13 cellular contexts compared by ENCODE assay signal in the genomic region with DNA sequence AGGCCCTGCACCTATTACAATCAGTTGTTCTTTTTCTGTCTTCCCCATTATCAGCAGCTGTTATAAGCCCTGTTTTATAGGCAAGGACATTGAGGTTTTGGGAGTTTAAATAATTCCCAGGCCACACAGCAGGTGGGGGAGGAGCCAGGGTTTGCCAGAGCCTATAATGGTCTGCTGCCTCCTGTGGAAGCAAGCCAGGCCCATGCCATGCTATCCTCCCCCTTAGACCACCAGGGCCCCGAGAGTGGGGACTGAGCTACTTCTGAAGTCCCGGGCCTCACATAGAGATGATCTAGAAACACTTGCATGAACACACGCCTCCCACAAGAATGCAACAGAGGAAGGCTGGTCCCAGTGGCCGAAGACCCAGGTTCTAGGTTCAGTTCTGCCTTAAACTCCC.
DNase-seq lines count a peak whose midpoint lies in the region; ATAC-seq and TF ChIP-seq lines count a peak whose summit lies in the region.
"Had no signal": no experiment of that assay in that cellular context is flagged by ENCODE, and none has a peak within 500 bp of the region (broad histone marks: within the 10 kb centered on the region; RNA-seq: fewer than 3 reads in every experiment).

No MANE protein-coding gene starts in this region.

- no peak overlapping the region for H4K8ac ChIP-seq in trophoblast cell (ENCODE audit: low read depth, low read length)

- H3K9me3 ChIP-seq in BLaER1, result no peaks in the 10 kb centered on the region
- no peaks in the 10 kb centered on the region for H3K9me3 ChIP-seq in trophoblast cell (ENCODE audit: insufficient read depth, low read depth, low read length)
- no peaks in the 10 kb centered on the region for H3K9me3 ChIP-seq in body of pancreas
- H3K9me3 ChIP-seq: SK-N-SH, stomach, transverse colon had no signal

- DNase-seq in H7, result peak; percentile 51
- no peak for DNase-seq in dorsolateral prefrontal cortex
- no peak for DNase-seq in trophoblast cell
- no peak for DNase-seq in SKM-1 (lab: John Stamatoyannopoulos, UW; ENCODE audit: unreplicated experiment)
- no peak for DNase-seq in OCI-M2 (lab: John Stamatoyannopoulos, UW; ENCODE audit: unreplicated experiment)
- no peak for DNase-seq in body of pancreas
- no peak for DNase-seq in activated effector memory CD4-positive, alpha-beta T cell treated with anti-CD3 and anti-CD28 coated beads, Interleukin-2, amount 50 U/mL, for 16 hours

- peak overlapping the region; percentile 38 for H2AK5ac ChIP-seq in trophoblast cell (ENCODE audit: low read length)

- H3K27me3 ChIP-seq in BLaER1, result no peaks in the 10 kb centered on the region
- no peaks in the 10 kb centered on the region for H3K27me3 ChIP-seq in H7 (ENCODE audit: control insufficient read depth, insufficient read depth, low read length)
- no peaks in the 10 kb centered on the region for H3K27me3 ChIP-seq in dorsolateral prefrontal cortex
- H3K27me3 ChIP-seq in trophoblast cell (ENCODE audit: insufficient read depth, low read length), result no peaks in the 10 kb centered on the region
- no peaks in the 10 kb centered on the region for H3K27me3 ChIP-seq in body of pancreas
- H3K27me3 ChIP-seq: hepatocyte, neural progenitor cell, stomach, transverse colon had no signal

- no peak overlapping the region for H4K91ac ChIP-seq in trophoblast cell (ENCODE audit: low read depth, low read length)

- H3K4me1 ChIP-seq in BLaER1 (peaks cover 32% of the 10 kb centered on the region), trophoblast cell (ENCODE audit: control insufficient read depth in 1 of 2, insufficient read depth in 2 of 2, low read length in 2 of 2) (peaks cover 23 to 26% of the 10 kb centered on the region in 2 experiments), body of pancreas (peaks cover 27% of the 10 kb centered on the region)

- H3K14ac ChIP-seq in trophoblast cell (ENCODE audit: low read length), result no peak overlapping the region

- no peak for ATAC-seq in body of pancreas

- H3K36me3 ChIP-seq in BLaER1 (peaks cover 82% of the 10 kb centered on the region), H7 (replicated peaks; ENCODE audit: control insufficient read depth, insufficient read depth, low read length) (no peaks in the 10 kb centered on the region), trophoblast cell (ENCODE audit: control insufficient read depth in 1 of 2, insufficient read depth in 2 of 2, low read length in 2 of 2) (no peaks in the 10 kb centered on the region), body of pancreas (replicated peaks in 1 of 2; ENCODE audit: insufficient read depth in 1 of 2, low read depth in 2 of 2) (no peaks in the 10 kb centered on the region)
- H3K36me3 ChIP-seq: neural progenitor cell, stomach, transverse colon had no signal

- H3K4ac ChIP-seq in trophoblast cell (ENCODE audit: low read depth, low read length), result no peak overlapping the region

- H2BK120ac ChIP-seq in trophoblast cell (ENCODE audit: insufficient read depth, low read length, poor library complexity), result no peak overlapping the region

- no peak overlapping the region for H3K18ac ChIP-seq in trophoblast cell (ENCODE audit: low read length)

- H3K23ac ChIP-seq in trophoblast cell (ENCODE audit: low read length), result no peak overlapping the region

- H3K27ac ChIP-seq in BLaER1, result peak overlapping the region; percentile 46
- peak overlapping the region in 53 of 59 donors; percentile 41 to 99 (median 93) for H3K27ac ChIP-seq in dorsolateral prefrontal cortex
- H3K27ac ChIP-seq in trophoblast cell (ENCODE audit: low read depth, low read length), result no peak overlapping the region
- H3K27ac ChIP-seq in body of pancreas, result no peak overlapping the region
- H3K27ac ChIP-seq: hepatocyte, neural progenitor cell, stomach, transverse colon had no signal

- peak overlapping the region; percentile 28; the same call in 1 of the 2 replicates for H3K9ac ChIP-seq in BLaER1
- H3K9ac ChIP-seq in trophoblast cell (ENCODE audit: low read length), result no peak overlapping the region
- H3K9ac ChIP-seq: neural progenitor cell, SK-N-SH had no signal

- H3K4me2 ChIP-seq in BLaER1 (peak overlapping the region; percentile 17; the same call in 1 of the 2 replicates), trophoblast cell (ENCODE audit: low read length) (no peak overlapping the region)
- H3K4me2 ChIP-seq: hepatocyte, neural progenitor cell, SK-N-SH had no signal

- TF ChIP-seq CTCF in dorsolateral prefrontal cortex (IDR thresholded peaks at IDR 0.05 in 54 of 56, conservative IDR thresholded peaks at IDR 0.05 in 2 of 56; ENCODE audit: low read depth in 1 of 56, partially characterized antibody in 56 of 56) (no peak), body of pancreas (IDR thresholded peaks at IDR 0.05) (no peak)

- H4K20me1 ChIP-seq in BLaER1, result peaks cover 93% of the 10 kb centered on the region

- no peak overlapping the region for H2BK12ac ChIP-seq in trophoblast cell (ENCODE audit: low read length)

- TF ChIP-seq POLR2A in body of pancreas (IDR thresholded peaks at IDR 0.05), result no peak

- no peak overlapping the region for H4K12ac ChIP-seq in trophoblast cell (ENCODE audit: low read depth, low read length)

- no peak overlapping the region for H3K4me3 ChIP-seq in BLaER1
- no peak overlapping the region for H3K4me3 ChIP-seq in H7 (ENCODE audit: insufficient read depth, low read depth, low read length)
- H3K4me3 ChIP-seq in dorsolateral prefrontal cortex, result no peak overlapping the region
- H3K4me3 ChIP-seq in trophoblast cell (ENCODE audit: low read depth, low read length), result no peak overlapping the region
- H3K4me3 ChIP-seq in body of pancreas, result no peak overlapping the region
- H3K4me3 ChIP-seq: hepatocyte, neural progenitor cell, stomach, transverse colon had no signal

- no peak overlapping the region for H2AFZ ChIP-seq in trophoblast cell (ENCODE audit: insufficient read depth, low read length, poor library complexity)
- H2AFZ ChIP-seq: hepatocyte, neural progenitor cell had no signal

- peaks cover 2% of the 10 kb centered on the region for H3K79me2 ChIP-seq in trophoblast cell (ENCODE audit: control insufficient read depth, insufficient read depth, low read length, poor library complexity)
- H3K79me2 ChIP-seq: hepatocyte had no signal

- intact Hi-C loops in dorsolateral prefrontal cortex (cut with DNase I) (loop anchor here (1.0 to 10.0 kb wide), 4 partner anchors 145 to 411 kb away; partner anchors contain the start of gene SFR1 (in 1 of the 2)), body of pancreas (cut with DNase I) (loop anchor here (5.0 kb wide), 1 partner anchor 144 kb away; the partner anchor contains the start of gene SH3PXD2A)

- WGBS in trophoblast cell (ENCODE audit: extremely low coverage, insufficient coverage, insufficient read length), result no CpG with 5 or more reads among the region's 4 CpGs
- WGBS in body of pancreas, 2 donors, result 66 to 76% methylated on average over 4 of the region's 4 CpGs

- no peak overlapping the region for H2BK5ac ChIP-seq in trophoblast cell (ENCODE audit: low read depth, low read length, poor library complexity)

- peaks cover 22% of the 10 kb centered on the region for H3K79me1 ChIP-seq in trophoblast cell (ENCODE audit: low read length)

Comparison
In these comparisons a context has a peak if more than half of its experiments do, and no peak if none do; other contexts are left out.
1. H3K27ac ChIP-seq: peak in BLaER1 (single experiment) and dorsolateral prefrontal cortex (53 of 59); none in trophoblast cell (single experiment) and body of pancreas (0 of 4).